In the genomic region with DNA sequence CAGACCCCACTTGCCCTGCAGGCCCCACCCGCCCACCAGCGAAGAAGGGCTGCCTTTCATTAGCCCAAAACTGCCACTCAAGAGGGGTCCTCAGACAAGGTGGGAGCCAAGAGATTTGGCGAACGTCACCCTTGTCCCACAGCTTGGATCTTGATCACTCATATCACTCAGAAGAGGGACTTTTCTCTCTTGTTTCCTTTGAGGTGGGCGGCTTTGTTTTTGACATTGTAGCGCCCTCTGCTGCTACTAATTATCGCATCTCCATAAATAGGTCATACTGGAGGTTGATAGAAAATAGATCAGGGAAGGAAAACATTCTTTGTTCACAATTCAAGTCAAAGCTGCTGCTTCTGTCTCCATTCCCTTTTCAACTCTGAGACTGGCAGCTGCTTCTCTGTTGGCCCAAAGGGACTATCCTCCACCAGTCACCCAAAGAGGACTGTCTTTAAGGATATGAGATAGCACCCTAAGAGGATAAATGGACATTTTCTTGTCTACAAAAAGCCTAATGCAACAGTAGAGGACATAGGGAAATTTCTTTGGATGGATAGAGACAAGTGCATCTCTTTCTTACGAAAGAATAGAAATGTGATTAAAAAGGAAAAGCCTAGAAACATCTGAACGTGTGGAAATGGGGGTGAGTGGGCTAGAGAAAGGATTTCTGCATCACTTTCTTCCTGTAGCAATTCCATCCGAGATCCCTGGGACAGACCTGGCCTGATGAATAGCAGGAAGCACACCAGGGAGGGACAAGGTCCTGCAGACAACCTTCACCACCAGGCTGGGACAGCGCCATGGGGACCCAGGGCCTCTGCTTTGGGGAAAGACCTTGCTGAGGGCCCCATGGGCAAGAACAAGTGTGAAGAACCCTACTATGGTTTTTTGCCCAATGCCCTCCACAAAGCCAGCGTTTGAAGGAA, we compare ENCODE assay signal across 8 cellular contexts.
A peak's percentile ranks its signal among the peaks of the same experiment; 100 is the strongest.
DNase-seq lines count a peak whose midpoint lies in the region; ATAC-seq and TF ChIP-seq lines count a peak whose summit lies in the region.

No MANE protein-coding gene starts in this region.

- TF ChIP-seq RAD21 in liver (IDR thresholded peaks at IDR 0.05), result peak; percentile 79 to 81

- H3K4me3 Mint-ChIP-seq in activated CD8-positive, alpha-beta T cell treated with anti-CD3 and anti-CD28 coated beads, Interleukin-2, amount 10 ng/mL, durations not matched to agents 7 days and 5 days, result no peak overlapping the region

- 47% methylated on average over 10 of the region's 12 CpGs for WGBS in mammary epithelial cell (ENCODE audit: low coverage, missing lambda C conversion rate)
- WGBS in liver, result 44% methylated on average over 12 of the region's 12 CpGs

- H3K27me3 Mint-ChIP-seq in activated CD8-positive, alpha-beta T cell treated with anti-CD3 and anti-CD28 coated beads, Interleukin-2, amount 10 ng/mL, durations not matched to agents 7 days and 5 days (ENCODE audit: low read depth), result no peaks in the 10 kb centered on the region

- peaks cover 5% of the 10 kb centered on the region for H3K27me3 ChIP-seq in mammary epithelial cell (ENCODE audit: insufficient read depth, low read length)
- peaks cover 0 to 8% (median 2%) of the 10 kb centered on the region in 4 donors for H3K27me3 ChIP-seq in liver (ENCODE audit: control insufficient read depth in 4 of 4, insufficient read depth in 4 of 4, low read length in 3 of 4)

- intact Hi-C loops in mammary epithelial cell (cut with micrococcal nuclease), result loop anchor here (1.0 to 5.0 kb wide), 5 partner anchors 81 to 251 kb away; no protein-coding TSS in a partner anchor

- no peaks in the 10 kb centered on the region for H3K4me1 Mint-ChIP-seq in activated CD8-positive, alpha-beta T cell treated with anti-CD3 and anti-CD28 coated beads, Interleukin-2, amount 10 ng/mL, durations not matched to agents 7 days and 5 days (ENCODE audit: low read depth)

- peak; percentile 71 for DNase-seq in GM10248 (ENCODE audit: extremely low spot score)
- peak; percentile 47 for DNase-seq in NCI-H446 treated with DMSO at 0.1 percent for 48 hours (lab: John Stamatoyannopoulos, UW)
- peak; percentile 39 for DNase-seq in mammary epithelial cell
- no peak for DNase-seq in activated CD8-positive, alpha-beta T cell treated with anti-CD3 and anti-CD28 coated beads, Interleukin-2, amount 10 ng/mL, durations not matched to agents 7 days and 5 days

- no TSS peak for BruUV-seq in mammary epithelial cell (replicated peaks; lab: Mats Ljungman, UMichigan)

- TF ChIP-seq CTCF in GM10248 (IDR thresholded peaks at IDR 0.05; ENCODE audit: control extremely low read depth, extremely low read depth, low read depth, missing control alignments) (peak; percentile 61), mammary epithelial cell (conservative IDR thresholded peaks at IDR 0.05 in 1 of 2, IDR thresholded peaks at IDR 0.05 in 1 of 2; ENCODE audit: extremely low read depth in 1 of 2, insufficient read depth in 1 of 2, low read depth in 1 of 2, low read length in 2 of 2) (peak; percentile 52 to 65), liver (IDR thresholded peaks at IDR 0.05; ENCODE audit: low read depth, low read length, missing input control) (peak; percentile 41)

- in situ Hi-C loops in mammary epithelial cell (cut with MboI; ENCODE audit: low sequenced_read_pairs in 2 of 2), result loop anchor here (5.0 to 10.0 kb wide), 2 partner anchors 81 to 158 kb away; no protein-coding TSS in a partner anchor

- no peaks in the 10 kb centered on the region for H3K9me3 ChIP-seq in mammary epithelial cell (replicated peaks; ENCODE audit: insufficient read depth, low read length)
- no peaks in the 10 kb centered on the region for H3K9me3 ChIP-seq in liver (ENCODE audit: control insufficient read depth in 4 of 4, low read length in 3 of 4)

- dilution Hi-C loops in mammary epithelial cell (cut with HindIII; ENCODE audit: low sequenced_read_pairs), result no loop called here

- no peaks in the 10 kb centered on the region for H3K36me3 Mint-ChIP-seq in activated CD8-positive, alpha-beta T cell treated with anti-CD3 and anti-CD28 coated beads, Interleukin-2, amount 10 ng/mL, durations not matched to agents 7 days and 5 days (ENCODE audit: low read depth)

- no peaks in the 10 kb centered on the region for H4K20me1 ChIP-seq in mammary epithelial cell (ENCODE audit: insufficient read depth, low read length)

- no peak overlapping the region for H3K27ac Mint-ChIP-seq in activated CD8-positive, alpha-beta T cell treated with anti-CD3 and anti-CD28 coated beads, Interleukin-2, amount 10 ng/mL, durations not matched to agents 7 days and 5 days

- no peaks in the 10 kb centered on the region for H3K4me1 ChIP-seq in mammary epithelial cell (ENCODE audit: insufficient read depth, low read length)
- no peaks in the 10 kb centered on the region for H3K4me1 ChIP-seq in liver (ENCODE audit: control insufficient read depth in 4 of 4, insufficient read depth in 4 of 4, low read length in 3 of 4)

- CTCF ChIA-PET in GM10248 (lab: Yijun Ruan, JAX), result interaction anchor here (0.6 to 17.8 kb wide), 37 partner anchors 8 to 429 kb away, joined by 3 to 322 read pairs (median 13); no protein-coding TSS in a partner anchor
- CTCF ChIA-PET in mammary epithelial cell (lab: Charles Lee; ENCODE audit: low non-redundant PET), result no interaction called here
- CTCF ChIA-PET in activated CD8-positive, alpha-beta T cell treated with anti-CD3 and anti-CD28 coated beads, Interleukin-2, amount 10 ng/mL, durations not matched to agents 7 days and 5 days (lab: Charles Lee), result no interaction called here

- H3K9ac ChIP-seq in mammary epithelial cell (ENCODE audit: insufficient read depth, low read length) (no peak overlapping the region), liver (ENCODE audit: low read depth in 1 of 2, low read length in 2 of 2) (no peak overlapping the region)

- POLR2A ChIA-PET in GM10248 (lab: Yijun Ruan, JAX), result no interaction called here
- POLR2A ChIA-PET in activated CD8-positive, alpha-beta T cell treated with anti-CD3 and anti-CD28 coated beads, Interleukin-2, amount 10 ng/mL, durations not matched to agents 7 days and 5 days (lab: Charles Lee), result no interaction called here

- H3K4me3 ChIP-seq in mammary epithelial cell (replicated peaks in 1 of 3; ENCODE audit: insufficient read depth in 1 of 3, low read depth in 2 of 3, low read length in 3 of 3) (no peak overlapping the region), liver (ENCODE audit: low read depth in 1 of 3, low read length in 3 of 3) (no peak overlapping the region)

- ATAC-seq in HG02678 (IDR thresholded peaks at IDR 0.05; ENCODE audit: unreplicated experiment) (peak; percentile 49), GM21367 (IDR thresholded peaks at IDR 0.05; ENCODE audit: unreplicated experiment) (no peak), GM21360 (IDR thresholded peaks at IDR 0.05; ENCODE audit: unreplicated experiment) (no peak)
- ATAC-seq in activated CD8-positive, alpha-beta T cell treated with anti-CD3 and anti-CD28 coated beads, Interleukin-2, amount 10 ng/mL, durations not matched to agents 7 days and 5 days, result no peak

- H3K4me2 ChIP-seq in mammary epithelial cell (ENCODE audit: insufficient read depth, low read depth, low read length), result no peak overlapping the region

- no peaks in the 10 kb centered on the region for H3K79me2 ChIP-seq in mammary epithelial cell (ENCODE audit: insufficient read depth, low read length)

- no peak overlapping the region for H3K27ac ChIP-seq in mammary epithelial cell (ENCODE audit: insufficient read depth, low read depth, low read length)
- H3K27ac ChIP-seq in liver (ENCODE audit: low read depth in 1 of 2, low read length in 2 of 2), result no peak overlapping the region

- no peaks in the 10 kb centered on the region for H3K9me3 Mint-ChIP-seq in activated CD8-positive, alpha-beta T cell treated with anti-CD3 and anti-CD28 coated beads, Interleukin-2, amount 10 ng/mL, durations not matched to agents 7 days and 5 days (ENCODE audit: insufficient read depth)

- no peak overlapping the region for H2AFZ ChIP-seq in mammary epithelial cell (ENCODE audit: low read depth, low read length)

- no peaks in the 10 kb centered on the region for H3K36me3 ChIP-seq in mammary epithelial cell (ENCODE audit: insufficient read depth, low read length)
- no peaks in the 10 kb centered on the region for H3K36me3 ChIP-seq in liver (ENCODE audit: control insufficient read depth in 4 of 4, insufficient read depth in 3 of 4, low read depth in 1 of 4, low read length in 3 of 4)

TF ChIP-seq in liver, 16 proteins besides CTCF, POLR2A, EP300 and RAD21 (continues in another document):
- TF ChIP-seq FOXA1 (IDR thresholded peaks at IDR 0.05) (no peak), JUND (IDR thresholded peaks at IDR 0.05) (no peak), RXRA (IDR thresholded peaks at IDR 0.05) (no peak), TAF1 (conservative IDR thresholded peaks at IDR 0.05) (no peak), YY1 (IDR thresholded peaks at IDR 0.05) (no peak), SP1 (IDR thresholded peaks at IDR 0.05) (no peak), FOXA2 (IDR thresholded peaks at IDR 0.05) (no peak)
- TF ChIP-seq, protein P1, sequence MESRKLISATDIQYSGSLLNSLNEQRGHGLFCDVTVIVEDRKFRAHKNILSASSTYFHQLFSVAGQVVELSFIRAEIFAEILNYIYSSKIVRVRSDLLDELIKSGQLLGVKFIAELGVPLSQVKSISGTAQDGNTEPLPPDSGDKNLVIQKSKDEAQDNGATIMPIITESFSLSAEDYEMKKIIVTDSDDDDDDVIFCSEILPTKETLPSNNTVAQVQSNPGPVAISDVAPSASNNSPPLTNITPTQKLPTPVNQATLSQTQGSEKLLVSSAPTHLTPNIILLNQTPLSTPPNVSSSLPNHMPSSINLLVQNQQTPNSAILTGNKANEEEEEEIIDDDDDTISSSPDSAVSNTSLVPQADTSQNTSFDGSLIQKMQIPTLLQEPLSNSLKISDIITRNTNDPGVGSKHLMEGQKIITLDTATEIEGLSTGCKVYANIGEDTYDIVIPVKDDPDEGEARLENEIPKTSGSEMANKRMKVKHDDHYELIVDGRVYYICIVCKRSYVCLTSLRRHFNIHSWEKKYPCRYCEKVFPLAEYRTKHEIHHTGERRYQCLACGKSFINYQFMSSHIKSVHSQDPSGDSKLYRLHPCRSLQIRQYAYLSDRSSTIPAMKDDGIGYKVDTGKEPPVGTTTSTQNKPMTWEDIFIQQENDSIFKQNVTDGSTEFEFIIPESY (IDR thresholded peaks at IDR 0.05), result no peak
